ENCODE assay signal across 21 cellular contexts in the genomic region with DNA sequence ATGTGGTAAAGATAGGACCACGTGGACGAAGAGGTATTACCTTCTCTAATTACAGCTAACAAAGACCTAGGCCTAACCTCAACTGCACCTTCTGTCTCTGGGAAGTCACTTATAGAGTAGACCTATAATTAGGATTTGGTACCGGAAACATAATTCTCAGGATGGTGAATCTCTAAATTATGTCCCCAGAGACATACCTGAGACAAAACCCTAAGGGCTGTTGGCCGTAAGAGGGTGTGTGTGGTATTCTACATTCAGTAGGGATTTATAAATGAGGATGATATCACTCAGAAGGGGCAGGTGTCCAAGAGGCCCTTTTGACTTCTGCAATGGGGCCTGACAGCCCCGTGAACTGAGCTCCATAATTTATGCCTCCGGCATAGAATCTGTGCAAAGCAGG.
"Had no signal": no experiment of that assay in that cellular context is flagged by ENCODE, and none has a peak within 500 bp of the region (broad histone marks: within the 10 kb centered on the region; RNA-seq: fewer than 3 reads in every experiment).

No MANE protein-coding gene starts in this region.

- H3K9me3 Mint-ChIP-seq: activated T-cell treated with anti-CD3 and anti-CD28 coated beads, Interleukin-2, amount 50 U/mL, for 4 hours; nephron had no signal

- H3K4me3 Mint-ChIP-seq: activated naive CD4-positive, alpha-beta T cell treated with anti-CD3 and anti-CD28 coated beads for 36 hours; activated T-cell treated with anti-CD3 and anti-CD28 coated beads, Interleukin-2, amount 50 U/mL, for 4 hours; brain; nephron had no signal

- H3K27ac ChIP-seq: lower lobe of right lung, transverse colon, uterus had no signal

- H3K4me1 ChIP-seq: lower lobe of right lung, uterus had no signal

- DNase-seq: activated CD4-positive, alpha-beta T cell treated with anti-CD3 and anti-CD28 coated beads, Interleukin-2, amount 50 U/mL, for 1 hour; activated CD4-positive, CD25-positive, alpha-beta regulatory T cell treated with anti-CD3 and anti-CD28 coated beads, Interleukin-2, amount 50 U/mL, for 72 hours; activated CD8-positive, alpha-beta memory T cell treated with anti-CD3 and anti-CD28 coated beads, Interleukin-2, amount 50 U/mL, for 4 hours; activated naive CD4-positive, alpha-beta T cell treated with anti-CD3 and anti-CD28 coated beads for 36 hours; activated T-cell treated with anti-CD3 and anti-CD28 coated beads, Interleukin-2, amount 50 U/mL, for 4 hours; caudate nucleus; erythroblast; foreskin melanocyte; hypothalamus; islet precursor cell; left colon; lower lobe of right lung; stimulated activated CD4-positive, alpha-beta T cell treated with anti-CD3 and anti-CD28 coated beads, Interleukin-2, amount 100 ng/mL, for 24 hours; stimulated activated naive CD8-positive, alpha-beta T cell treated with anti-CD3 and anti-CD28 coated beads, Interleukin-15, Interleukin-2, amounts not matched to agents 100 U/mL and 50 U/mL, for 24 hours; substantia nigra; T1000; transverse colon; uterus had no signal

- ATAC-seq: activated T-cell treated with anti-CD3 and anti-CD28 coated beads, Interleukin-2, amount 50 U/mL, for 4 hours; left colon; lower lobe of right lung; stimulated activated naive CD8-positive, alpha-beta T cell treated with anti-CD3 and anti-CD28 coated beads, Interleukin-15, Interleukin-2, amounts not matched to agents 100 U/mL and 50 U/mL, for 24 hours had no signal

- H3K27me3 Mint-ChIP-seq: brain, progenitor cell of endocrine pancreas had no signal

- H3K36me3 ChIP-seq: lower lobe of right lung, transverse colon, uterus had no signal

- H3K27me3 ChIP-seq: transverse colon, uterus had no signal

- H3K27ac Mint-ChIP-seq: activated naive CD4-positive, alpha-beta T cell treated with anti-CD3 and anti-CD28 coated beads for 36 hours; progenitor cell of endocrine pancreas had no signal

- H3K9me3 ChIP-seq: lower lobe of right lung, transverse colon, uterus had no signal

- H3K4me3 ChIP-seq: lower lobe of right lung, transverse colon, uterus had no signal
